ENCODE assay signal across 7 cellular contexts in genomic region chr7:104984591-104985258, GRCh38. TPM values are rescaled to one million over a fixed set of nuclear protein-coding genes. Genes with fewer than 3 reads are reported as not detected.
DNase-seq lines count a peak whose midpoint lies in the region; ATAC-seq, FAIRE-seq and TF ChIP-seq lines count a peak whose summit lies in the region.

No MANE protein-coding gene starts in this region.

- peak overlapping the region; percentile 90 for H3K4me2 ChIP-seq in GM23248 (ENCODE audit: unreplicated experiment)

- H3K9me2 ChIP-seq in GM23248 (ENCODE audit: insufficient read depth) = no peaks in the 10 kb centered on the region

- H3K36me3 ChIP-seq in GM23248 (ENCODE audit: low read depth) (peaks cover 3% of the 10 kb centered on the region; the same call in 1 of the 2 replicates), SK-N-MC (ENCODE audit: insufficient read depth, low read length) (peaks cover 9% of the 10 kb centered on the region; the same call in 1 of the 2 replicates), small intestine (ENCODE audit: control insufficient read depth in 2 of 2, insufficient read depth in 2 of 2, low read length in 2 of 2) (no peaks in the 10 kb centered on the region)

- 37 to 40% methylated on average over 7 of the region's 7 CpGs for WGBS in GM23248 (ENCODE audit: low coverage in 1 of 2, low lambda C conversion rate in 2 of 2, missing lambda C conversion rate in 2 of 2), 2 experiments
- WGBS in small intestine, 3 donors = 30 to 33% (median 33%) methylated on average over 7 of the region's 7 CpGs

- peak overlapping the region; percentile 63 for H2AFZ ChIP-seq in GM23248

- TF ChIP-seq CTCF in fibroblast of the aortic adventitia (IDR thresholded peaks at IDR 0.05; ENCODE audit: insufficient read depth, low read length) = no peak

- DNase-seq in GM23248 (no peak), SK-N-MC (ENCODE audit: low read depth, low spot score) (no peak), fibroblast of the aortic adventitia (ENCODE audit: low read depth) (no peak), small intestine (no peak), NCI-H1092 (lab: John Stamatoyannopoulos, UW) (no peak)

- H3K79me2 ChIP-seq in GM23248 (ENCODE audit: insufficient read depth) = peaks cover 36% of the 10 kb centered on the region

- no peaks in the 10 kb centered on the region for H3K27me3 ChIP-seq in GM23248 (replicated peaks; ENCODE audit: insufficient read depth)
- H3K27me3 ChIP-seq in small intestine (ENCODE audit: control insufficient read depth in 2 of 2, insufficient read depth in 2 of 2, low read length in 2 of 2) = no peaks in the 10 kb centered on the region

- FAIRE-seq in small intestine (lab: Jason Lieb, UNC) = no peak

- H3K4me3 ChIP-seq in GM23248 (peak overlapping the region; percentile 76), SK-N-MC (peak overlapping the region; percentile 72), fibroblast of the aortic adventitia (ENCODE audit: low read depth, low read length) (peak overlapping the region; percentile 72), small intestine (ENCODE audit: low read depth in 1 of 2, low read length in 2 of 2) (no peak overlapping the region)

- no peaks in the 10 kb centered on the region for H4K20me1 ChIP-seq in GM23248 (ENCODE audit: insufficient read depth)

- in situ Hi-C loops in GM23248 (cut with MboI) = no loop called here

- H3K9ac ChIP-seq in GM23248 (peak overlapping the region; percentile 91), SK-N-MC (ENCODE audit: insufficient read length) (no peak overlapping the region)

- ATAC-seq in HG03520 (IDR thresholded peaks at IDR 0.05; ENCODE audit: unreplicated experiment) (no peak), GM21360 (IDR thresholded peaks at IDR 0.05; ENCODE audit: unreplicated experiment) (no peak)

- peak overlapping the region; percentile 95 for H3K27ac ChIP-seq in GM23248
- peak overlapping the region; percentile 62 for H3K27ac ChIP-seq in SK-N-MC
- H3K27ac ChIP-seq in small intestine (ENCODE audit: low read depth in 1 of 2, low read length in 1 of 2) = peak overlapping the region; percentile 96

- peaks cover 74% of the 10 kb centered on the region for H3F3A ChIP-seq in GM23248 (ENCODE audit: insufficient read depth)

- no peaks in the 10 kb centered on the region for H3K9me3 ChIP-seq in GM23248 (ENCODE audit: low read depth)
- no peaks in the 10 kb centered on the region for H3K9me3 ChIP-seq in SK-N-MC (ENCODE audit: low read depth, low read length)
- no peaks in the 10 kb centered on the region for H3K9me3 ChIP-seq in small intestine (ENCODE audit: control insufficient read depth, low read depth)

- H3K4me1 ChIP-seq in GM23248 (ENCODE audit: insufficient read depth) (peaks cover 62% of the 10 kb centered on the region), small intestine (ENCODE audit: control insufficient read depth in 2 of 2, insufficient read depth in 1 of 2, low read depth in 1 of 2, low read length in 1 of 2) (peaks cover 4 to 8% of the 10 kb centered on the region in 2 donors)

RNA-seq across cellular contexts. Expression of gene KMT2E, which starts 29.3 kb away (rescaled TPM):
- 29.1 and 30.7 TPM in 2 replicates for total RNA-seq in GM23248 (2014; rRNA removed; shearing (Covaris generic))
- 63.2 and 63.5 TPM in 2 replicates for polyA plus RNA-seq in GM23248 (2016; fragmentation: Nextera tagmentation; extraction: Ambion mirVana)
- 75.9 and 132 TPM in 2 replicates for total RNA-seq in fibroblast of the aortic adventitia (ENCODE audit: low replicate concordance)
- polyA plus RNA-seq in small intestine = 10 to 100 TPM; 11.1 to 20.0 (median 12.5) TPM

Comparison
In these comparisons a context has a peak if more than half of its experiments do, and no peak if none do; other contexts are left out.
1. H3K4me3 ChIP-seq: peak in GM23248 (single experiment), SK-N-MC (single experiment) and fibroblast of the aortic adventitia (single experiment); none in small intestine (0 of 2).
2. Peak in every context shown above with its lines, with median percentiles within 50 percentile points of each other: H3K27ac ChIP-seq.